30 cellular contexts compared by ENCODE assay signal in genomic region chr3:115626711-115627110, GRCh38. TPM values are rescaled to one million over a fixed set of nuclear protein-coding genes. Genes with fewer than 3 reads are reported as not detected.
DNase-seq lines count a peak whose midpoint lies in the region; ATAC-seq and TF ChIP-seq lines count a peak whose summit lies in the region.
"Had no signal": no experiment of that assay in that cellular context is flagged by ENCODE, and none has a peak within 500 bp of the region (broad histone marks: within the 10 kb centered on the region; RNA-seq: fewer than 3 reads in every experiment).

No MANE protein-coding gene starts in this region.

- no peak overlapping the region for H3K4me3 ChIP-seq in ectodermal cell (ENCODE audit: insufficient read depth, low read depth, low read length)
- H3K4me3 ChIP-seq: GM23248, PC-9, tibial nerve had no signal

- H3K27ac Mint-ChIP-seq in type B pancreatic cell, result no peak overlapping the region
- H3K27ac Mint-ChIP-seq in activated naive CD4-positive, alpha-beta T cell treated with anti-CD3 and anti-CD28 coated beads, Interleukin-2, amount 50 U/mL, for 72 hours, result no peak overlapping the region
- H3K27ac Mint-ChIP-seq: activated B cell treated with CpG ODN at 0.5 μM for 24 hours; activated naive CD8-positive, alpha-beta T cell treated with anti-CD3 and anti-CD28 coated beads, Interleukin-2, amount 50 U/mL, for 24 hours; CD4-positive, CD25-positive, alpha-beta regulatory T cell; IgD-negative memory B cell; mesothelial cell of epicardium; naive B cell had no signal

- no peaks in the 10 kb centered on the region for H3K36me3 Mint-ChIP-seq in type B pancreatic cell
- H3K36me3 Mint-ChIP-seq in activated naive CD4-positive, alpha-beta T cell treated with anti-CD3 and anti-CD28 coated beads, Interleukin-2, amount 50 U/mL, for 72 hours, result no peaks in the 10 kb centered on the region
- H3K36me3 Mint-ChIP-seq: CD4-positive, CD25-positive, alpha-beta regulatory T cell; IgD-negative memory B cell; mesothelial cell of epicardium; naive B cell had no signal

- H3K9me3 ChIP-seq in ectodermal cell (ENCODE audit: control insufficient read depth, low read length), result no peaks in the 10 kb centered on the region
- H3K9me3 ChIP-seq: SK-N-SH, tibial nerve had no signal

- peaks cover 51% of the 10 kb centered on the region for H3K27me3 Mint-ChIP-seq in type B pancreatic cell

- DNase-seq in NCI-H1694 treated with DMSO at 0.1 percent for 48 hours (lab: John Stamatoyannopoulos, UW) (peak; percentile 8), NCI-H1694 (lab: John Stamatoyannopoulos, UW) (no peak), NCI-H446 treated with DMSO at 0.1 percent for 48 hours (lab: John Stamatoyannopoulos, UW) (peak; percentile 47), type B pancreatic cell (ENCODE audit: extremely low spot score, unreplicated experiment) (no peak), NCI-H187 (lab: John Stamatoyannopoulos, UW) (no peak)
- DNase-seq in activated naive CD4-positive, alpha-beta T cell treated with anti-CD3 and anti-CD28 coated beads, Interleukin-2, amount 50 U/mL, for 72 hours (ENCODE audit: low spot score in 2 of 2), result no peak
- DNase-seq: 8988T; activated B cell treated with CpG ODN at 0.5 μM for 24 hours; activated CD4-positive, alpha-beta T cell treated with anti-CD3 and anti-CD28 coated beads, Interleukin-2, amount 50 U/mL, for 1 hour; activated naive CD8-positive, alpha-beta T cell treated with anti-CD3 and anti-CD28 coated beads, Interleukin-2, amount 50 U/mL, for 24 hours; activated T-cell treated with anti-CD3 and anti-CD28 coated beads, Interleukin-2, amount 50 U/mL, for 1 hour; CD4-positive, CD25-positive, alpha-beta regulatory T cell; GM23248; islet precursor cell; left ventricle myocardium superior; naive B cell; NCI-H2029; NCI-H345; PC-9; SK-N-SH; stimulated activated CD4-positive, alpha-beta T cell treated with anti-CD3 and anti-CD28 coated beads, Interleukin-4, amount 100 ng/mL, for 4 hours had no signal

- peak overlapping the region; percentile 35 for H3K4me3 Mint-ChIP-seq in type B pancreatic cell
- H3K4me3 Mint-ChIP-seq: activated B cell treated with CpG ODN at 0.5 μM for 24 hours; activated naive CD8-positive, alpha-beta T cell treated with anti-CD3 and anti-CD28 coated beads, Interleukin-2, amount 50 U/mL, for 24 hours; CD4-positive, CD25-positive, alpha-beta regulatory T cell; IgD-negative memory B cell; mesothelial cell of epicardium; naive B cell had no signal

- ATAC-seq in HG03571 (IDR thresholded peaks at IDR 0.05; ENCODE audit: unreplicated experiment), result no peak
- no peak for ATAC-seq in activated naive CD4-positive, alpha-beta T cell treated with anti-CD3 and anti-CD28 coated beads, Interleukin-2, amount 50 U/mL, for 72 hours
- ATAC-seq: activated naive CD8-positive, alpha-beta T cell treated with anti-CD3 and anti-CD28 coated beads, Interleukin-2, amount 50 U/mL, for 24 hours; esophagus mucosa; left ventricle myocardium superior had no signal

- peaks cover 4% of the 10 kb centered on the region for H3K27me3 ChIP-seq in ectodermal cell (ENCODE audit: control insufficient read depth, insufficient read depth, low read length, poor library complexity, severe bottlenecking)

- H3K4me1 ChIP-seq in ectodermal cell (ENCODE audit: control insufficient read depth, insufficient read depth, low read length), result peaks cover 22% of the 10 kb centered on the region

- WGBS in ectodermal cell, 2 experiments, result 33 to 50% methylated on average over 1 to 3 of the region's 3 CpGs

- H3K36me3 ChIP-seq in ectodermal cell (ENCODE audit: control insufficient read depth, insufficient read depth, low read length), result no peaks in the 10 kb centered on the region
- H3K36me3 ChIP-seq: tibial nerve had no signal

- H3K9me3 Mint-ChIP-seq in type B pancreatic cell, result no peaks in the 10 kb centered on the region
- H3K9me3 Mint-ChIP-seq in activated naive CD4-positive, alpha-beta T cell treated with anti-CD3 and anti-CD28 coated beads, Interleukin-2, amount 50 U/mL, for 72 hours, result no peaks in the 10 kb centered on the region
- H3K9me3 Mint-ChIP-seq: activated B cell treated with CpG ODN at 0.5 μM for 24 hours; activated naive CD8-positive, alpha-beta T cell treated with anti-CD3 and anti-CD28 coated beads, Interleukin-2, amount 50 U/mL, for 24 hours; IgD-negative memory B cell; mesothelial cell of epicardium; naive B cell had no signal

- peaks cover 20% of the 10 kb centered on the region for H3K4me1 Mint-ChIP-seq in type B pancreatic cell (ENCODE audit: unreplicated experiment)

- peak overlapping the region; percentile 29 for H3K27ac ChIP-seq in ectodermal cell (ENCODE audit: insufficient read depth, low read depth, low read length, poor library complexity, severe bottlenecking)
- H3K27ac ChIP-seq: GM23248, PC-9, tibial nerve had no signal

- TF ChIP-seq CTCF in type B pancreatic cell (conservative IDR thresholded peaks at IDR 0.05), result no peak

RNA-seq across cellular contexts. Expression of gene GAP43, which starts 3.4 kb away (rescaled TPM):
- 73.7 TPM for polyA plus RNA-seq in ectodermal cell (2013, experiment 1 of 4)
- 58.7 TPM for polyA plus RNA-seq in ectodermal cell (2013, experiment 2 of 4)
- polyA plus RNA-seq in ectodermal cell (2013, experiment 3 of 4), result 59.6 TPM
- 66.3 TPM for polyA plus RNA-seq in ectodermal cell (2013, experiment 4 of 4)
- 4.2 and 46.5 TPM in 2 replicates for total RNA-seq in type B pancreatic cell (ENCODE audit: low replicate concordance)
- not detected for total RNA-seq in activated naive CD4-positive, alpha-beta T cell treated with anti-CD3 and anti-CD28 coated beads, Interleukin-2, amount 50 U/mL, for 72 hours
- total RNA-seq: activated B cell treated with CpG ODN at 0.5 μM for 24 hours; CD4-positive, CD25-positive, alpha-beta regulatory T cell; esophagus mucosa; fibroblast of villous mesenchyme; PC-9; pulmonary artery endothelial cell; T-helper 1 cell treated with Interleukin-12 subunit alpha and Interleukin-12 subunit beta and Interleukin-4 antibody, amounts not matched to agents 30 ng/mL and 1 ng/mL, for 36 hours had no signal
- polyA plus RNA-seq: CD4-positive, CD25-positive, alpha-beta regulatory T cell; IgD-negative memory B cell had no signal

Comparison
In these comparisons a context has a peak if more than half of its experiments do, and no peak if none do; other contexts are left out.
1. DNase-seq: peak in NCI-H1694 treated with DMSO at 0.1 percent for 48 hours (single experiment) and NCI-H446 treated with DMSO at 0.1 percent for 48 hours (single experiment); none in NCI-H1694 (single experiment), type B pancreatic cell (single experiment), NCI-H187 (0 of 2) and activated naive CD4-positive, alpha-beta T cell treated with anti-CD3 and anti-CD28 coated beads, Interleukin-2, amount 50 U/mL, for 72 hours (0 of 2).